1 cellular context compared by ENCODE assay signal in the genomic region with DNA sequence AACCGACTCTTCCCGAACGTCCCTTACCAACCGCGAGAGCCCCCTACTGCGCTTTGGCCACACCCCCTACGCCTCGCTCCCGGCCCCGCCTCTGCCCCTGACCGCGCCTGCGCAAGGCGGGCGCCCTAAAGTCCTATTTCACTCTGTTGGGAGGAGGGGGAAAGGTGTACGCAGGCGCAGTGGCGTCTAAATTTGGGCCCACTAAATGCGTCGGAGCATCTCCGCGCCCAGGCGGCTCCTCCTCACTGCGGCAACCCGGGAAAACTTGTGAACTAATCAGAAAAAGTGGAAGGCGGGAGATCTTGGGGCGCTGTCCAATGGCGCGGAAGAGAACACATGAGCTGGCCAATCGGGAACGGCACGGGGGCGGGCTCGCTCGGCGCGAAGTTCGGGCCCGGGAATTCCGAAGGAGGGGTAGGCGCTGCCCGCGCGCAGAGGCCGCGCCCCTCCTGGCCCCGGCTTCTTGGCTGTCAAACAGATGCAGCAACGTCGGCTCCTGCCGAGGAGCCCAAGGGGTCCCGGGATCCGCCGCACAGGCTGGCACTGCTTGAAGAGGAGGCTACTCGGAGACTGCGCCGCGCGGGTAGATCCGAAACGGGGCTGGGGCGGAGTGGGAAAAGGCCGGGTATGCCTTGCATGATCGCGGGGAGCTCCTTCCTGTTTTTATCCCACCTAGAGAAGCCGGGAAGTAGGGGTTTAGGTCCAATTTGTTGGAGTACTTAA.
A peak's percentile ranks its signal among the peaks of the same experiment; 100 is the strongest.
TF ChIP-seq lines count a peak whose summit lies in the region.

A gene with protein sequence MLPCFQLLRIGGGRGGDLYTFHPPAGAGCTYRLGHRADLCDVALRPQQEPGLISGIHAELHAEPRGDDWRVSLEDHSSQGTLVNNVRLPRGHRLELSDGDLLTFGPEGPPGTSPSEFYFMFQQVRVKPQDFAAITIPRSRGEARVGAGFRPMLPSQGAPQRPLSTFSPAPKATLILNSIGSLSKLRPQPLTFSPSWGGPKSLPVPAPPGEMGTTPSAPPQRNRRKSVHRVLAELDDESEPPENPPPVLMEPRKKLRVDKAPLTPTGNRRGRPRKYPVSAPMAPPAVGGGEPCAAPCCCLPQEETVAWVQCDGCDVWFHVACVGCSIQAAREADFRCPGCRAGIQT (plus strand): TSS at position 450 of the 723 bp plus-strand sequence. CDS start 881 bp downstream, outside the sequence.

TF ChIP-seq in H1, 55 proteins besides CTCF, POLR2A, EP300 and RAD21:
- TF ChIP-seq CHD2 (IDR thresholded peaks at IDR 0.05; ENCODE audit: low read length) (peak; percentile 85), HDAC2 (IDR thresholded peaks at IDR 0.05; ENCODE audit: borderline replicate concordance in 1 of 2, low read depth in 2 of 2, low read length in 2 of 2) (0 out of 4 replicates have a peak, but pooled peaks of 1 of the 2 experiments have one; percentile 63), RXRA (IDR thresholded peaks at IDR 0.05; ENCODE audit: insufficient read depth, low read depth, low read length) (no peak), SP2 (IDR thresholded peaks at IDR 0.05; ENCODE audit: low read length) (peak; percentile 71), SIN3A (conservative IDR thresholded peaks at IDR 0.05 in 1 of 2, IDR thresholded peaks at IDR 0.05 in 1 of 2; ENCODE audit: low read depth in 1 of 2, low read length in 2 of 2) (peak; percentile 92 to 94; a peak in 3 of 4 replicates), KDM1A (IDR thresholded peaks at IDR 0.05; ENCODE audit: borderline replicate concordance, low read length) (no peak), EGR1 (IDR thresholded peaks at IDR 0.05; ENCODE audit: borderline replicate concordance, low read depth, low read length) (0 out of 2 replicates have a peak, but pooled peaks have one; percentile 71), NRF1 (IDR thresholded peaks at IDR 0.05; ENCODE audit: low read depth, low read length) (peak; percentile 87), SAP30 (IDR thresholded peaks at IDR 0.05; ENCODE audit: insufficient read depth, insufficient replicate concordance, low read length) (peak; percentile 89), SRF (IDR thresholded peaks at IDR 0.05; ENCODE audit: low read depth, low read length) (no peak), TAF1 (IDR thresholded peaks at IDR 0.05; ENCODE audit: low read depth, low read length) (peak; percentile 55), BRCA1 (IDR thresholded peaks at IDR 0.05; ENCODE audit: low read depth, low read length) (0 out of 2 replicates have a peak, but pooled peaks have one; percentile 5), TCF12 (IDR thresholded peaks at IDR 0.05; ENCODE audit: low read depth, low read length) (no peak), SP1 (IDR thresholded peaks at IDR 0.05; ENCODE audit: low read depth, low read length) (peak; percentile 95), CEBPB (IDR thresholded peaks at IDR 0.05; ENCODE audit: low read depth, low read length) (no peak), JUN (IDR thresholded peaks at IDR 0.05; ENCODE audit: low read depth, low read length) (no peak), TEAD4 (IDR thresholded peaks at IDR 0.05; ENCODE audit: low read depth, low read length) (peak; percentile 89)
- TF ChIP-seq, protein P1, sequence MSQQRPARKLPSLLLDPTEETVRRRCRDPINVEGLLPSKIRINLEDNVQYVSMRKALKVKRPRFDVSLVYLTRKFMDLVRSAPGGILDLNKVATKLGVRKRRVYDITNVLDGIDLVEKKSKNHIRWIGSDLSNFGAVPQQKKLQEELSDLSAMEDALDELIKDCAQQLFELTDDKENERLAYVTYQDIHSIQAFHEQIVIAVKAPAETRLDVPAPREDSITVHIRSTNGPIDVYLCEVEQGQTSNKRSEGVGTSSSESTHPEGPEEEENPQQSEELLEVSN (IDR thresholded peaks at IDR 0.05): no peak; the same call in 1 of the 2 replicates
